Comparison of ENCODE assay signal across 14 cellular contexts in the genomic region with DNA sequence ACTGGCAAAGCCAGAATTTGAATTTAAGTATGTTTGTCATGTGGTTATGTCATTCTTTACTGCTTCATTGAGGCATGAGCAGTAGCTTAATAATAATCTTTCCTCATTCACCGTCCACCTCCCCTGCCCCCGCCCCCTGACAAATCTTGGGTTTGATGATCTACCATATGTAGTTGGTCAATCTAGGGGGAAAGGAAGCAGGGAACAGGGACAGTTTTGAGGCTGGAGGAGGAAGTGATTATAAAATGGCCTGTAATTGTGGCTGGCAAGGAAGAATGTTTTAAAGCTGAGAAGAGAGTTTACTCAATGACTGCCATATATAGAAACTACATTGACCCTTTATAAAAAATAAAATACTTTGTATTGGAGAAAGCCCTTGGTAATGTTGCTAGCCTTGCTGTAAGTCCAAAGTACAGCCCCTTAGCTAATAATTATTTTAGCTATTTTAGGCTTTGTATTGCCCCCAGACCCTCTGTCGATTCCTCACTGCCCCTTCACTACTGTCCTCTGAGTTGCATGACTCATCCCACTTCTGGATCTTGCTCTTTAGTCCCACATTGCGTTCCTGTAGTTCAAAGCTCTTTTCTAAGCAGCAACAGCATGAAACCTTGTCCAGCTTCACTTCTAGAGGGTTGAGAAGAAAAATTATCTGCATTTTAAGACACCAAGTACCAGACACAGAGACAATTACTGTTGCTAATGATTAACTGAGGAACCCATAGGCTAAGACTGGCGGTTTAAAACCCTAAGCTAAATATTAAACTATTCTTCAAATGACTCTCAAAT. TPM values are rescaled to one million over a fixed set of nuclear protein-coding genes. Genes with fewer than 3 reads are reported as not detected.
DNase-seq lines count a peak whose midpoint lies in the region; ATAC-seq, FAIRE-seq and TF ChIP-seq lines count a peak whose summit lies in the region.
"Had no signal": no experiment of that assay in that cellular context is flagged by ENCODE, and none has a peak within 500 bp of the region (broad histone marks: within the 10 kb centered on the region; RNA-seq: fewer than 3 reads in every experiment).

No MANE protein-coding gene starts in this region.

- TF ChIP-seq CTCF in cardiac muscle cell (IDR thresholded peaks at IDR 0.05; ENCODE audit: low read depth, low read length) (no peak), heart left ventricle (IDR thresholded peaks at IDR 0.05) (no peak), hepatocyte (IDR thresholded peaks at IDR 0.05; ENCODE audit: poor library complexity) (no peak), uterus (IDR thresholded peaks at IDR 0.05) (no peak)

- no peaks in the 10 kb centered on the region for H3K9me2 ChIP-seq in hepatocyte (replicated peaks; ENCODE audit: insufficient read depth)

- H3K27ac ChIP-seq in cardiac muscle cell (peak overlapping the region; percentile 11), heart left ventricle (peak overlapping the region in 1 of 12 donors; percentile 5), hepatocyte (peak overlapping the region; percentile 70), uterus (peak overlapping the region; percentile 31 to 57)
- H3K27ac ChIP-seq: SJCRH30, vagina had no signal

- H3K4me3 ChIP-seq in cardiac muscle cell (no peak overlapping the region), heart left ventricle (no peak overlapping the region), hepatocyte (no peak overlapping the region), uterus (no peak overlapping the region)
- H3K4me3 ChIP-seq: SJCRH30, vagina had no signal

- no peaks in the 10 kb centered on the region for H4K20me1 ChIP-seq in hepatocyte (ENCODE audit: insufficient read depth, poor library complexity, severe bottlenecking)

- 88 to 92% (median 92%) methylated on average over 5 of the region's 5 CpGs for WGBS in heart left ventricle, 4 donors
- 59% methylated on average over 5 of the region's 5 CpGs for WGBS in hepatocyte (ENCODE audit: low lambda C conversion rate, missing lambda C conversion rate)

- H3K27me3 ChIP-seq in cardiac muscle cell, result no peaks in the 10 kb centered on the region
- no peaks in the 10 kb centered on the region for H3K27me3 ChIP-seq in heart left ventricle
- H3K27me3 ChIP-seq in hepatocyte, result no peaks in the 10 kb centered on the region
- H3K27me3 ChIP-seq in uterus, result no peaks in the 10 kb centered on the region
- H3K27me3 ChIP-seq: SJCRH30, vagina had no signal

- TF ChIP-seq POLR2A in heart left ventricle (IDR thresholded peaks at IDR 0.05) (no peak), uterus (IDR thresholded peaks at IDR 0.05) (no peak)

- no peak overlapping the region for H2AFZ ChIP-seq in hepatocyte

- H3K9me3 ChIP-seq in cardiac muscle cell (ENCODE audit: low read depth) (no peaks in the 10 kb centered on the region), heart left ventricle (no peaks in the 10 kb centered on the region), hepatocyte (ENCODE audit: low read depth) (no peaks in the 10 kb centered on the region), uterus (no peaks in the 10 kb centered on the region)
- H3K9me3 ChIP-seq: SJCRH30, vagina had no signal

- no peak for FAIRE-seq in urothelium cell line (lab: Jason Lieb, UNC)

- H3K4me1 ChIP-seq in cardiac muscle cell (ENCODE audit: low read depth), result peaks cover 5% of the 10 kb centered on the region
- peaks cover 0 to 35% (median 0%) of the 10 kb centered on the region in 12 donors for H3K4me1 ChIP-seq in heart left ventricle
- H3K4me1 ChIP-seq in hepatocyte (ENCODE audit: insufficient read depth), result peaks cover 37% of the 10 kb centered on the region
- H3K4me1 ChIP-seq in uterus, result peaks cover 7 to 13% of the 10 kb centered on the region in 2 donors
- H3K4me1 ChIP-seq: SJCRH30 had no signal

- no peak for DNase-seq in cardiac muscle cell (ENCODE audit: low read depth in 1 of 2, low spot score in 1 of 2)
- no peak for DNase-seq in heart left ventricle
- DNase-seq in NOMO-1 treated with dmso at 0.1 percent for 144 hours (lab: John Stamatoyannopoulos, UW; ENCODE audit: unreplicated experiment), result peak; percentile 60
- peak; percentile 59 for DNase-seq in hepatocyte (ENCODE audit: low spot score)
- no peak for DNase-seq in uterus
- DNase-seq in urothelium cell line (ENCODE audit: low spot score), result no peak
- no peak for DNase-seq in NCI-H2029 (lab: John Stamatoyannopoulos, UW)
- DNase-seq: activated T-cell treated with anti-CD3 and anti-CD28 coated beads, Interleukin-2, amount 50 U/mL, for 72 hours; erythroblast; NCI-H1436; SJCRH30; stimulated activated CD4-positive, alpha-beta T cell treated with anti-CD3 and anti-CD28 coated beads, Interleukin-2, amount 100 ng/mL, for 24 hours had no signal

- ATAC-seq in heart left ventricle (no peak), HG02973 (IDR thresholded peaks at IDR 0.05; ENCODE audit: unreplicated experiment) (no peak)
- ATAC-seq: activated T-cell treated with anti-CD3 and anti-CD28 coated beads, Interleukin-2, amount 50 U/mL, for 72 hours had no signal

- intact Hi-C loops in heart left ventricle (cut with DNase I) (no loop called here), uterus (cut with DNase I; ENCODE audit: low total_unique reads) (no loop called here)

- H3K4me2 ChIP-seq in hepatocyte, result peak overlapping the region; percentile 40

- H3K79me2 ChIP-seq in hepatocyte, result peaks cover 50% of the 10 kb centered on the region

- H3K36me3 ChIP-seq in cardiac muscle cell (no peaks in the 10 kb centered on the region), heart left ventricle (peaks cover 0 to 57% (median 31%) of the 10 kb centered on the region in 9 donors), hepatocyte (replicated peaks; ENCODE audit: insufficient read depth, low read depth) (peaks cover 3% of the 10 kb centered on the region), uterus (no peaks in the 10 kb centered on the region)

RNA-seq across cellular contexts. Expression of gene PELI1, which starts 38.4 kb away (rescaled TPM):
- 10.4 and 12.6 TPM in 2 replicates for total RNA-seq in cardiac muscle cell
- polyA plus RNA-seq in cardiac muscle cell, result 9.6 and 14.7 TPM in 2 replicates
- 10 to 100 TPM in 2 of 9 donors, 1 to 10 TPM in 7; 5.9 to 14.6 (median 7.3) TPM for total RNA-seq in heart left ventricle
- 1 to 10 TPM; 4.2 to 7.5 TPM for polyA plus RNA-seq in heart left ventricle
- 60.0 and 62.9 TPM in 2 replicates for total RNA-seq in hepatocyte
- 30.5 and 32.6 TPM in 2 replicates for polyA plus RNA-seq in hepatocyte
- 10 to 100 TPM; 26.2 to 54.7 (median 37.4) TPM for total RNA-seq in uterus

Comparison
In these comparisons a context has a peak if more than half of its experiments do, and no peak if none do; other contexts are left out.
1. DNase-seq: peak in NOMO-1 treated with dmso at 0.1 percent for 144 hours (single experiment) and hepatocyte (single experiment); none in cardiac muscle cell (0 of 2), heart left ventricle (0 of 5), uterus (0 of 2), urothelium cell line (single experiment) and NCI-H2029 (single experiment).